In the genomic region with DNA sequence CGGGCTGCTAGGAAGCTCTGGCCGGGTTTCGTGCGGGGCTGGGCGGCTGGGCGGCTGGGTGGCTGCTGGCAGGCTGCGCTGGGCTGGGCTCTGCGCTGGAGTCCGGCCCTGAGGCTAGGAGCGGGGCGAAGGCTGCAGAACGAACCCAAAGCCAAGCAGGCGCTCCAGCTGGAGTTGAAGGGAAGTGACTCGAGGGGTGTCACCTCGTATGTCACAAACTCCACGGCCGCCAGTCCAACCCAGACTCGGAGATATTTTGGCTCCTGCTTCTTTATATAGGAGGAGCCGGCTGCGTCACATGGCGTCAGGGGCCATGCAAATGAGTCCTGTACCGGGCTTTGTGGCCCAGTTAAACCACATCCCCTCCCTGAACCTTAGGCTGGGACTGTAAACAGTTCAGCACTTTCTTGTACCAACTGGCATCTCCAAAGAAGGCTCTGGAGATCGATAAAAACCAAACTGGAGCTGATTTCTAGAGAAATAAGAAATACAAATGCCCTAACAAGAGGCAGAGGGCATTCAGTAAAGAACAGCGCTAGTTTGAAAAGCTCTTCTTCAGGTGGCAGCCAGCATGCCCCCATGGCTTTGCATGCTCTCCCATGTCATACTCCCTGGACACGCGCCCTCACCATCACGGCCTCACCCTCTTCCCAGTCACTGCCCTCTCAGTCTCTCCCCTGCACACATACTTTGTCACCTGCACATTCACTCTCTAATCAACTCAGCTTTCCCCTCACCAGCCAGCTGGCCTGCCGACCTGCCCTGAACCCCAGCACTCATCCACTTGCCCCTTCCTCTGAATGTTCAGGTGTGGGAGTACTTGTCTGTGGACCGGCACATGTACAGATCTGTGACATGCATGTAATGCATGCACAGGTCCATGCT, we compare ENCODE assay signal across 1 cellular context.
TF ChIP-seq lines count a peak whose summit lies in the region.

No MANE protein-coding gene starts in this region.

TF ChIP-seq in SK-N-SH, 30 proteins besides CTCF, POLR2A, EP300 and RAD21 (continued from another document):
- TF ChIP-seq, protein P1, sequence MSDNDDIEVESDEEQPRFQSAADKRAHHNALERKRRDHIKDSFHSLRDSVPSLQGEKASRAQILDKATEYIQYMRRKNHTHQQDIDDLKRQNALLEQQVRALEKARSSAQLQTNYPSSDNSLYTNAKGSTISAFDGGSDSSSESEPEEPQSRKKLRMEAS (IDR thresholded peaks at IDR 0.05; ENCODE audit: low read depth) = 0 out of 2 replicates have a peak, but pooled peaks have one; percentile 29
